ENCODE assay signal across 1 cellular context in the genomic region with DNA sequence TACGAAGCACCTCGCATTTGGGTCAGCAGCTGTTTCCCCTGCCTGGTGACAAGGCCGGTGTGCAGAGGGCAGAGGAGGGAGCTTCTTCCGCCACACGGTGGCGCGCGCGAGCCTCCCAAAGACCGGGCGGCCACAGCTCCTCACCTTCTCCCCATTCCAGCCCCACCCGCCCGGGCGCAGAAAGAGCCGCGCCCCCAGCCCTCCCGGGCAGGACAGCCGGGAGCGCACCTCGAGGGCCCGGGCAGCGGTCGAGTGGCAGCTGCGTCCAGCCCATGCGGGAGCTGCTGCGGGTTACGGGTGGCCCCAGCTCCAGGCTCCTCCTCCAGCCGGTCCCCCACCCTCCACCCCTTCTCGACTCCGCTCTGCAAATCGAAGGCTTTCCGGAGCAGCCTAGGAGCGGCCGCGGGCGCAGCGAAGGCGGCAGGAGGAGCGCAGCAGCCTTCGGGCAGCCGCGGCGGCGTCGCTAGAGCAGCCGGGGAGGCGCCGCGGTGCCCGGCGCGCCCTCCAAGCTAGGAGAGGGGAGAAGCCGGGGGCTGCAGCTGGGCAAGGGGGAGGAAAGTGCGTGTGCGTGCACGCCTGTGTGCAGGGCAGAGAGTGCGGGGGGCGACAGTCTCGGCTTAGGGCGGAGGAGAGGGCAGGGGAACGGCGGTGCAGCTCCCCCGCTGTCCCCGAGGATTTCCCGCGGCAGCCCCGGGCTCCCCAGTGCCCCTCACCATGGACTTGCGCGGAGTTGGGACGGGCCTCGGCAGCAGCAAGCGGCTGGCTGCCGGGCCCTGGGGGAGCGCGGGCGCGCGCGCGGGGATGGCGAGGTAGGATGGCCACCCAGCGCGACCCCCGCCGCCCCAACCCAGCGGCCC.
TF ChIP-seq lines count a peak whose summit lies in the region.

CCDC85A (plus strand) TSS at position 348 of the 857 bp plus-strand sequence. CDS start 635 bp downstream, outside the sequence.

TF ChIP-seq in K562, 482 proteins besides CTCF, POLR2A, EP300 and RAD21 (continued from another document):
- TF ChIP-seq, protein P1, sequence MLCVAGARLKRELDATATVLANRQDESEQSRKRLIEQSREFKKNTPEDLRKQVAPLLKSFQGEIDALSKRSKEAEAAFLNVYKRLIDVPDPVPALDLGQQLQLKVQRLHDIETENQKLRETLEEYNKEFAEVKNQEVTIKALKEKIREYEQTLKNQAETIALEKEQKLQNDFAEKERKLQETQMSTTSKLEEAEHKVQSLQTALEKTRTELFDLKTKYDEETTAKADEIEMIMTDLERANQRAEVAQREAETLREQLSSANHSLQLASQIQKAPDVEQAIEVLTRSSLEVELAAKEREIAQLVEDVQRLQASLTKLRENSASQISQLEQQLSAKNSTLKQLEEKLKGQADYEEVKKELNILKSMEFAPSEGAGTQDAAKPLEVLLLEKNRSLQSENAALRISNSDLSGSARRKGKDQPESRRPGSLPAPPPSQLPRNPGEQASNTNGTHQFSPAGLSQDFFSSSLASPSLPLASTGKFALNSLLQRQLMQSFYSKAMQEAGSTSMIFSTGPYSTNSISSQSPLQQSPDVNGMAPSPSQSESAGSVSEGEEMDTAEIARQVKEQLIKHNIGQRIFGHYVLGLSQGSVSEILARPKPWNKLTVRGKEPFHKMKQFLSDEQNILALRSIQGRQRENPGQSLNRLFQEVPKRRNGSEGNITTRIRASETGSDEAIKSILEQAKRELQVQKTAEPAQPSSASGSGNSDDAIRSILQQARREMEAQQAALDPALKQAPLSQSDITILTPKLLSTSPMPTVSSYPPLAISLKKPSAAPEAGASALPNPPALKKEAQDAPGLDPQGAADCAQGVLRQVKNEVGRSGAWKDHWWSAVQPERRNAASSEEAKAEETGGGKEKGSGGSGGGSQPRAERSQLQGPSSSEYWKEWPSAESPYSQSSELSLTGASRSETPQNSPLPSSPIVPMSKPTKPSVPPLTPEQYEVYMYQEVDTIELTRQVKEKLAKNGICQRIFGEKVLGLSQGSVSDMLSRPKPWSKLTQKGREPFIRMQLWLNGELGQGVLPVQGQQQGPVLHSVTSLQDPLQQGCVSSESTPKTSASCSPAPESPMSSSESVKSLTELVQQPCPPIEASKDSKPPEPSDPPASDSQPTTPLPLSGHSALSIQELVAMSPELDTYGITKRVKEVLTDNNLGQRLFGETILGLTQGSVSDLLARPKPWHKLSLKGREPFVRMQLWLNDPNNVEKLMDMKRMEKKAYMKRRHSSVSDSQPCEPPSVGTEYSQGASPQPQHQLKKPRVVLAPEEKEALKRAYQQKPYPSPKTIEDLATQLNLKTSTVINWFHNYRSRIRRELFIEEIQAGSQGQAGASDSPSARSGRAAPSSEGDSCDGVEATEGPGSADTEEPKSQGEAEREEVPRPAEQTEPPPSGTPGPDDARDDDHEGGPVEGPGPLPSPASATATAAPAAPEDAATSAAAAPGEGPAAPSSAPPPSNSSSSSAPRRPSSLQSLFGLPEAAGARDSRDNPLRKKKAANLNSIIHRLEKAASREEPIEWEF (CRISPR knock-in tag; IDR thresholded peaks at IDR 0.05): no peak
- TF ChIP-seq E2F8 (IDR thresholded peaks at IDR 0.05; ENCODE audit: low read depth, partially characterized antibody): peak; percentile 44
- TF ChIP-seq MCM3 (IDR thresholded peaks at IDR 0.05): no peak
- peak; percentile 66 for TF ChIP-seq PCBP1 (IDR thresholded peaks at IDR 0.05; ENCODE audit: low read depth, low read length, poor library complexity, severe bottlenecking)
- no peak for TF ChIP-seq ZNF764 (CRISPR knock-in tag; IDR thresholded peaks at IDR 0.05; ENCODE audit: low read depth)
- no peak for TF ChIP-seq MTA3 (IDR thresholded peaks at IDR 0.05; ENCODE audit: borderline replicate concordance)
- TF ChIP-seq CTBP1 (IDR thresholded peaks at IDR 0.05; ENCODE audit: borderline replicate concordance): peak; percentile 53; the same call in 1 of the 2 replicates
- peak; percentile 24; the same call in 1 of the 2 replicates for TF ChIP-seq RBFOX2 (IDR thresholded peaks at IDR 0.05; ENCODE audit: low read depth, low read length)
- TF ChIP-seq PHB2 (IDR thresholded peaks at IDR 0.05; ENCODE audit: low read depth): no peak
- TF ChIP-seq NCOA2 (IDR thresholded peaks at IDR 0.05; ENCODE audit: partially characterized antibody in 2 of 2): no peak
- peak; percentile 48 for TF ChIP-seq HMGN3 (IDR thresholded peaks at IDR 0.05; ENCODE audit: borderline replicate concordance, extremely low read depth, insufficient read length, low read depth, low read length)
- no peak for TF ChIP-seq POLR2H (tag; IDR thresholded peaks at IDR 0.05; ENCODE audit: low read depth)
- TF ChIP-seq ZNF57 (CRISPR knock-in tag; IDR thresholded peaks at IDR 0.05): no peak
- TF ChIP-seq NFE2L1 (tag; IDR thresholded peaks at IDR 0.05; ENCODE audit: borderline replicate concordance, low read depth): no peak
- TF ChIP-seq MAZ (CRISPR knock-in tag; conservative IDR thresholded peaks at IDR 0.05 in 1 of 2, IDR thresholded peaks at IDR 0.05 in 1 of 2): peak; percentile 70 to 90
- TF ChIP-seq HNRNPL (IDR thresholded peaks at IDR 0.05; ENCODE audit: low read depth, low read length): 0 out of 2 replicates have a peak, but pooled peaks have one; percentile 28
- TF ChIP-seq DEAF1 (CRISPR knock-in tag; IDR thresholded peaks at IDR 0.05): 0 out of 2 replicates have a peak, but pooled peaks have one; percentile 40
- no peak for TF ChIP-seq TAF9B (IDR thresholded peaks at IDR 0.05; ENCODE audit: partially characterized antibody)
- TF ChIP-seq ARID2 (IDR thresholded peaks at IDR 0.05): 0 out of 2 replicates have a peak, but pooled peaks have one; percentile 9
- TF ChIP-seq CCNT2 (IDR thresholded peaks at IDR 0.05; ENCODE audit: borderline replicate concordance, extremely low read depth, insufficient read length, low read depth, low read length): peak; percentile 63
- peak; percentile 71 for TF ChIP-seq SMC3 (conservative IDR thresholded peaks at IDR 0.05; ENCODE audit: insufficient read depth, low read depth, low read length)
- TF ChIP-seq POLR2G (IDR thresholded peaks at IDR 0.05; ENCODE audit: low read depth, low read length): peak; percentile 70
- TF ChIP-seq L3MBTL2 (IDR thresholded peaks at IDR 0.05): peak; percentile 22; the same call in 1 of the 2 replicates
- no peak for TF ChIP-seq U2AF1 (optimal IDR thresholded peaks at IDR 0.05; ENCODE audit: low read depth, low read length)
- no peak for TF ChIP-seq ATF1 (CRISPR knock-in tag; IDR thresholded peaks at IDR 0.05)
- no peak for TF ChIP-seq ATF1 (tag; IDR thresholded peaks at IDR 0.05)
- peak; percentile 38; the same call in 1 of the 2 replicates for TF ChIP-seq ATF7 (IDR thresholded peaks at IDR 0.05)
- TF ChIP-seq, protein P2, sequence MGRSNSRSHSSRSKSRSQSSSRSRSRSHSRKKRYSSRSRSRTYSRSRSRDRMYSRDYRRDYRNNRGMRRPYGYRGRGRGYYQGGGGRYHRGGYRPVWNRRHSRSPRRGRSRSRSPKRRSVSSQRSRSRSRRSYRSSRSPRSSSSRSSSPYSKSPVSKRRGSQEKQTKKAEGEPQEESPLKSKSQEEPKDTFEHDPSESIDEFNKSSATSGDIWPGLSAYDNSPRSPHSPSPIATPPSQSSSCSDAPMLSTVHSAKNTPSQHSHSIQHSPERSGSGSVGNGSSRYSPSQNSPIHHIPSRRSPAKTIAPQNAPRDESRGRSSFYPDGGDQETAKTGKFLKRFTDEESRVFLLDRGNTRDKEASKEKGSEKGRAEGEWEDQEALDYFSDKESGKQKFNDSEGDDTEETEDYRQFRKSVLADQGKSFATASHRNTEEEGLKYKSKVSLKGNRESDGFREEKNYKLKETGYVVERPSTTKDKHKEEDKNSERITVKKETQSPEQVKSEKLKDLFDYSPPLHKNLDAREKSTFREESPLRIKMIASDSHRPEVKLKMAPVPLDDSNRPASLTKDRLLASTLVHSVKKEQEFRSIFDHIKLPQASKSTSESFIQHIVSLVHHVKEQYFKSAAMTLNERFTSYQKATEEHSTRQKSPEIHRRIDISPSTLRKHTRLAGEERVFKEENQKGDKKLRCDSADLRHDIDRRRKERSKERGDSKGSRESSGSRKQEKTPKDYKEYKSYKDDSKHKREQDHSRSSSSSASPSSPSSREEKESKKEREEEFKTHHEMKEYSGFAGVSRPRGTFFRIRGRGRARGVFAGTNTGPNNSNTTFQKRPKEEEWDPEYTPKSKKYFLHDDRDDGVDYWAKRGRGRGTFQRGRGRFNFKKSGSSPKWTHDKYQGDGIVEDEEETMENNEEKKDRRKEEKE (IDR thresholded peaks at IDR 0.05; ENCODE audit: borderline replicate concordance in 1 of 2, control insufficient read depth in 1 of 2, low read depth in 2 of 2, low read length in 1 of 2): no peak
- TF ChIP-seq POLR2AphosphoS2 (IDR thresholded peaks at IDR 0.05; ENCODE audit: low read length): peak; percentile 76; the same call in 1 of the 2 replicates
- TF ChIP-seq TFAP4 (CRISPR knock-in tag; IDR thresholded peaks at IDR 0.05; ENCODE audit: borderline replicate concordance): peak; percentile 62; the same call in 1 of the 2 replicates
- peak; percentile 63 for TF ChIP-seq VEZF1 (CRISPR knock-in tag; IDR thresholded peaks at IDR 0.05)
- no peak for TF ChIP-seq ZBTB8A (IDR thresholded peaks at IDR 0.05; ENCODE audit: partially characterized antibody)
- TF ChIP-seq ZNF347 (CRISPR knock-in tag; IDR thresholded peaks at IDR 0.05; ENCODE audit: low read depth): no peak
TF ChIP-seq in K562: peak in this region for 18.
